ENCODE assay signal across 21 cellular contexts in genomic region chr10:71249996-71250395, GRCh38. TPM values are rescaled to one million over a fixed set of nuclear protein-coding genes. Genes with fewer than 3 reads are reported as not detected.
DNase-seq lines count a peak whose midpoint lies in the region; ATAC-seq and TF ChIP-seq lines count a peak whose summit lies in the region.
"Had no signal": no experiment of that assay in that cellular context is flagged by ENCODE, and none has a peak within 500 bp of the region (broad histone marks: within the 10 kb centered on the region; RNA-seq: fewer than 3 reads in every experiment).

No MANE protein-coding gene starts in this region.

- H3K4me1 ChIP-seq in cardiac muscle cell (ENCODE audit: low read depth): peaks cover 66% of the 10 kb centered on the region
- peaks cover 44 to 100% (median 82%) of the 10 kb centered on the region in 9 donors for H3K4me1 ChIP-seq in heart right ventricle
- H3K4me1 ChIP-seq in lower lobe of right lung: peaks cover 32% of the 10 kb centered on the region
- H3K4me1 ChIP-seq in neural progenitor cell: peaks cover 53% of the 10 kb centered on the region

- H3K27me3 Mint-ChIP-seq in neural progenitor cell (ENCODE audit: insufficient read depth, low read depth): peaks cover 1% of the 10 kb centered on the region

- no peak overlapping the region for H3K4me2 ChIP-seq in neural progenitor cell

- intact Hi-C loops in heart right ventricle (cut with DNase I) (loop anchor here in 1 of 10 donors (2.0 kb wide), 1 partner anchor 17 kb away; no protein-coding TSS in a partner anchor), lower lobe of right lung (cut with DNase I) (no loop called here)

- H3K27ac ChIP-seq in cardiac muscle cell (peak overlapping the region; percentile 48), heart right ventricle (peak overlapping the region in 1 of 10 donors; percentile 62), lower lobe of right lung (no peak overlapping the region), neural progenitor cell (no peak overlapping the region)

- no peak overlapping the region for H2AFZ ChIP-seq in neural progenitor cell (replicated peaks)

- no peaks in the 10 kb centered on the region for H3K36me3 ChIP-seq in cardiac muscle cell
- H3K36me3 ChIP-seq in heart right ventricle: no peaks in the 10 kb centered on the region
- no peaks in the 10 kb centered on the region for H3K36me3 ChIP-seq in lower lobe of right lung
- H3K36me3 ChIP-seq in neural progenitor cell: no peaks in the 10 kb centered on the region

- H3K4me3 Mint-ChIP-seq in neural progenitor cell: no peak overlapping the region

- TF ChIP-seq CTCF in cardiac muscle cell (IDR thresholded peaks at IDR 0.05; ENCODE audit: low read depth, low read length) (no peak), heart right ventricle (IDR thresholded peaks at IDR 0.05) (no peak), lower lobe of right lung (IDR thresholded peaks at IDR 0.05) (no peak), neural progenitor cell (IDR thresholded peaks at IDR 0.05) (no peak)

- peak overlapping the region; percentile 53 for H3K27ac Mint-ChIP-seq in neural progenitor cell

- H3K79me2 ChIP-seq in neural progenitor cell (ENCODE audit: low read depth): no peaks in the 10 kb centered on the region

- no peaks in the 10 kb centered on the region for H3K9me3 ChIP-seq in cardiac muscle cell (ENCODE audit: low read depth)
- no peaks in the 10 kb centered on the region for H3K9me3 ChIP-seq in heart right ventricle
- H3K9me3 ChIP-seq in lower lobe of right lung: no peaks in the 10 kb centered on the region
- H3K9me3 ChIP-seq in neural progenitor cell (ENCODE audit: low read depth): no peaks in the 10 kb centered on the region

- H3K9me3 Mint-ChIP-seq in neural progenitor cell: no peaks in the 10 kb centered on the region

- H3K27me3 ChIP-seq in cardiac muscle cell (no peaks in the 10 kb centered on the region), heart right ventricle (no peaks in the 10 kb centered on the region), lower lobe of right lung (ENCODE audit: low read depth) (no peaks in the 10 kb centered on the region), neural progenitor cell (no peaks in the 10 kb centered on the region)

- H3K4me1 Mint-ChIP-seq in neural progenitor cell: peaks cover 46% of the 10 kb centered on the region

- no peaks in the 10 kb centered on the region for H3K36me3 Mint-ChIP-seq in neural progenitor cell

- DNase-seq in cardiac muscle cell (ENCODE audit: low read depth in 1 of 2, low spot score in 1 of 2): no peak
- no peak for DNase-seq in heart right ventricle
- DNase-seq in lower lobe of right lung: peak; percentile 23
- no peak for DNase-seq in neural progenitor cell (ENCODE audit: low spot score)
- no peak for DNase-seq in stimulated activated CD4-positive, alpha-beta T cell treated with anti-CD3 and anti-CD28 coated beads, Interleukin-2, amount 100 ng/mL, for 24 hours
- DNase-seq: Calu3; DMS79 treated with DMSO at 0.1 percent for 48 hours; GF-D8; HCEC 1CT; NCI-H1105; NCI-H146; NCI-H1930; NCI-H2107; NCI-H446; NCI-H524 treated with DMSO at 0.1 percent for 48 hours; NCI-H774; NK-92 treated with Interleukin-12 subunit alpha and Interleukin-12 subunit beta, amount 100 ng/mL, for 24 hours; PC-3; SHP77 had no signal

- H4K20me1 ChIP-seq in neural progenitor cell (ENCODE audit: low read depth): no peaks in the 10 kb centered on the region

- peaks cover 12% of the 10 kb centered on the region for H3F3A ChIP-seq in neural progenitor cell (ENCODE audit: low read depth)

- ATAC-seq in heart right ventricle: no peak
- no peak for ATAC-seq in lower lobe of right lung
- no peak for ATAC-seq in GM18873 (IDR thresholded peaks at IDR 0.05; ENCODE audit: low FRiP score, unreplicated experiment)
- no peak for ATAC-seq in HG02938 (IDR thresholded peaks at IDR 0.05; ENCODE audit: unreplicated experiment)
- ATAC-seq: PC-3 had no signal

- no peak overlapping the region for H3K4me3 ChIP-seq in cardiac muscle cell
- no peak overlapping the region for H3K4me3 ChIP-seq in heart right ventricle
- no peak overlapping the region for H3K4me3 ChIP-seq in lower lobe of right lung
- no peak overlapping the region for H3K4me3 ChIP-seq in neural progenitor cell

- 93 to 94% methylated on average over 7 of the region's 7 CpGs for WGBS in heart right ventricle, 2 donors

- no peak overlapping the region for H3K9ac ChIP-seq in neural progenitor cell

RNA-seq across cellular contexts. Expression of gene UNC5B, which starts 37.6 kb away (rescaled TPM):
- total RNA-seq in cardiac muscle cell (112 and 172 TPM in 2 replicates), heart right ventricle (10 to 100 TPM in 9 of 10 donors, 1 to 10 TPM in 1; 9.0 to 20.6 (median 12.5) TPM), lower lobe of right lung (22.2 TPM), neural progenitor cell (ENCODE audit: low replicate concordance) (3.3 and 9.2 TPM in 2 replicates)
- polyA plus RNA-seq in cardiac muscle cell (73.3 and 98.3 TPM in 2 replicates), heart right ventricle (1 to 10 TPM; 3.3 to 5.9 TPM)
